11 cellular contexts compared by ENCODE assay signal in the genomic region with DNA sequence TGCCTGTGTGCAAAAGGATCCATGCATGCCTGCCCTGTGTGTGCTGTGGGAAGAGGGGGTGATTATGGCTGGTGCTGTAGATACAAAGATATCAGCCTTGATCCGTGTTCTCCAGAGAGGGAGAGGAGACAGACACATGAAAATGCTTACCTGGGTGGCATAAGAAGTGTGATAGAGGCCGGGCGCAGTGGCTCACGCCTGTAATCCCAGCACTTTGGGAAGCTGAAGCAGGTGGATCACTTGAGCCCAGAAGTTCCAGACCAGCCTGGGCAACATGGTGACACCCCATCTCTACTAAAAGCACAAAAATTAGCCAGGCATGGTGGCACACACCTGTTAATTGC. TPM values are rescaled to one million over a fixed set of nuclear protein-coding genes. Genes with fewer than 3 reads are reported as not detected.
A peak's percentile ranks its signal among the peaks of the same experiment; 100 is the strongest.
DNase-seq lines count a peak whose midpoint lies in the region; ATAC-seq and TF ChIP-seq lines count a peak whose summit lies in the region.
"Not testable (repeated sequence)": the region's sequence is repeated elsewhere in the genome, so short reads cannot be mapped to it uniquely, and the experiment has no call there.
"Had no signal": no experiment of that assay in that cellular context is flagged by ENCODE, and none has a peak within 500 bp of the region (broad histone marks: within the 10 kb centered on the region; RNA-seq: fewer than 3 reads in every experiment).

No MANE protein-coding gene starts in this region.

- peaks cover 88% of the 10 kb centered on the region for H3K4me1 ChIP-seq in CD4-positive, alpha-beta memory T cell (ENCODE audit: insufficient read depth, low read length)
- peaks cover 17 to 91% (median 71%) of the 10 kb centered on the region in 3 donors for H3K4me1 ChIP-seq in gastroesophageal sphincter
- H3K4me1 ChIP-seq in mucosa of rectum (ENCODE audit: control insufficient read depth in 2 of 2, insufficient read depth in 2 of 2, low read length in 2 of 2) = peaks cover 46 to 53% of the 10 kb centered on the region in 2 donors
- H3K4me1 ChIP-seq in skeletal muscle satellite cell (ENCODE audit: control insufficient read depth, insufficient read depth, low read length) = peaks cover 88% of the 10 kb centered on the region
- peaks cover 0 to 91% (median 73%) of the 10 kb centered on the region in 4 donors for H3K4me1 ChIP-seq in tibial nerve

- peak overlapping the region in 1 of 2 donors; percentile 13 for H3K4me3 ChIP-seq in CD4-positive, alpha-beta memory T cell (ENCODE audit: low read length in 2 of 2)
- not testable (repeated sequence) for H3K4me3 ChIP-seq in SK-N-MC; gastroesophageal sphincter; mucosa of rectum (ENCODE audit: low read length in 2 of 2); tibial nerve
- H3K4me3 ChIP-seq in skeletal muscle satellite cell (ENCODE audit: low read length) = peak overlapping the region; percentile 65

- H3K9me3 Mint-ChIP-seq in CD4-positive, alpha-beta memory T cell = peaks cover 0 to 11% (median 0%) of the 10 kb centered on the region in 8 donors
- H3K9me3 Mint-ChIP-seq in activated T-helper 2 cell treated with anti-CD3 and anti-CD28 coated beads, Interferon-gamma antibody, Interleukin-2, Interleukin-4, amounts not matched to agents 10 μg/mL and 5 μg/mL and 100 μg/mL, durations not matched to agents 14 hours and 24 hours and 36 hours = not testable (repeated sequence)

- H3K27ac ChIP-seq in CD4-positive, alpha-beta memory T cell (ENCODE audit: low read depth, low read length) = peak overlapping the region; percentile 98
- H3K27ac ChIP-seq in SK-N-MC = 0 out of 2 replicates have a peak overlapping the region, but pooled peaks have one; percentile 12
- peak overlapping the region; percentile 99 for H3K27ac ChIP-seq in caudate nucleus (ENCODE audit: low read depth, low read length)
- peak overlapping the region in 3 of 4 donors; percentile 96 to 99 (median 97) for H3K27ac ChIP-seq in gastroesophageal sphincter
- H3K27ac ChIP-seq in mucosa of rectum (ENCODE audit: low read depth in 2 of 2, low read length in 2 of 2) = peak overlapping the region; percentile 97 to 98
- H3K27ac ChIP-seq in tibial nerve = peak overlapping the region in 3 of 4 donors; percentile 100

- not testable (repeated sequence) for H3K27me3 ChIP-seq in CD4-positive, alpha-beta memory T cell (ENCODE audit: insufficient read depth, low read length); gastroesophageal sphincter; mucosa of rectum (ENCODE audit: control insufficient read depth in 2 of 2, insufficient read depth in 2 of 2, low read length in 2 of 2); skeletal muscle satellite cell (ENCODE audit: control insufficient read depth, insufficient read depth, low read length); tibial nerve

- ATAC-seq in gastroesophageal sphincter = not testable (repeated sequence)

- peak overlapping the region; percentile 82 for H3K4me2 ChIP-seq in skeletal muscle satellite cell (ENCODE audit: low read length)

- POLR2A ChIA-PET in CD4-positive, alpha-beta memory T cell (lab: Charles Lee; ENCODE audit: partially characterized antibody) = interaction anchor here (0.6 to 22.2 kb wide), 8 partner anchors 6 to 201 kb away, joined by 3 to 1564 read pairs (median 75); partner anchors contain the start of genes BTBD19, DYNLT4, HECTD3 and PLK3

- intact Hi-C loops in CD4-positive, alpha-beta memory T cell (cut with micrococcal nuclease); activated T-helper 2 cell treated with anti-CD3 and anti-CD28 coated beads, Interferon-gamma antibody, Interleukin-2, Interleukin-4, amounts not matched to agents 10 μg/mL and 5 μg/mL and 100 μg/mL, durations not matched to agents 14 hours and 24 hours and 36 hours (cut with micrococcal nuclease): not testable (repeated sequence)

- TF ChIP-seq POLR2A in gastroesophageal sphincter (IDR thresholded peaks at IDR 0.05); tibial nerve (IDR thresholded peaks at IDR 0.05): not testable (repeated sequence)

- peak overlapping the region in 6 of 8 donors; percentile 43 to 80 (median 70) for H3K4me3 Mint-ChIP-seq in CD4-positive, alpha-beta memory T cell
- H3K4me3 Mint-ChIP-seq in activated T-helper 2 cell treated with anti-CD3 and anti-CD28 coated beads, Interferon-gamma antibody, Interleukin-2, Interleukin-4, amounts not matched to agents 10 μg/mL and 5 μg/mL and 100 μg/mL, durations not matched to agents 14 hours and 24 hours and 36 hours (ENCODE audit: low read depth) = not testable (repeated sequence)

- TF ChIP-seq EP300 in gastroesophageal sphincter (IDR thresholded peaks at IDR 0.05); tibial nerve (IDR thresholded peaks at IDR 0.05): not testable (repeated sequence)

- H3K27ac Mint-ChIP-seq in CD4-positive, alpha-beta memory T cell = peak overlapping the region; percentile 98 to 100 (median 99)
- H3K27ac Mint-ChIP-seq in activated T-helper 2 cell treated with anti-CD3 and anti-CD28 coated beads, Interferon-gamma antibody, Interleukin-2, Interleukin-4, amounts not matched to agents 10 μg/mL and 5 μg/mL and 100 μg/mL, durations not matched to agents 14 hours and 24 hours and 36 hours = peak overlapping the region; percentile 99

- H3K4me1 Mint-ChIP-seq in CD4-positive, alpha-beta memory T cell = peaks cover 50 to 89% (median 70%) of the 10 kb centered on the region in 4 donors
- H3K4me1 Mint-ChIP-seq in activated T-helper 2 cell treated with anti-CD3 and anti-CD28 coated beads, Interferon-gamma antibody, Interleukin-2, Interleukin-4, amounts not matched to agents 10 μg/mL and 5 μg/mL and 100 μg/mL, durations not matched to agents 14 hours and 24 hours and 36 hours (ENCODE audit: low read depth) = peaks cover 64% of the 10 kb centered on the region

- H3K9me3 ChIP-seq in CD4-positive, alpha-beta memory T cell (ENCODE audit: control insufficient read depth in 1 of 2, low read length in 2 of 2); SK-N-MC (ENCODE audit: low read depth, low read length); gastroesophageal sphincter; mucosa of rectum (ENCODE audit: control insufficient read depth in 2 of 2, low read length in 2 of 2); skeletal muscle satellite cell (replicated peaks; ENCODE audit: low read length); tibial nerve: not testable (repeated sequence)

- not testable (repeated sequence) for H3K9ac ChIP-seq in SK-N-MC (ENCODE audit: insufficient read length)
- H3K9ac ChIP-seq in mucosa of rectum (ENCODE audit: low read depth in 1 of 2, low read length in 2 of 2) (peak overlapping the region; percentile 23 to 41), skeletal muscle satellite cell (ENCODE audit: low read depth, low read length) (peak overlapping the region; percentile 97)

- CTCF ChIA-PET in CD4-positive, alpha-beta memory T cell (lab: Charles Lee; ENCODE audit: partially characterized antibody) = interaction anchor here (3.0 to 13.0 kb wide), 5 partner anchors 10 to 81 kb away, joined by 15 to 174 read pairs (median 25); partner anchors contain the start of genes PLK3 and RNU5D-1

- H3K27me3 Mint-ChIP-seq in CD4-positive, alpha-beta memory T cell; activated T-helper 2 cell treated with anti-CD3 and anti-CD28 coated beads, Interferon-gamma antibody, Interleukin-2, Interleukin-4, amounts not matched to agents 10 μg/mL and 5 μg/mL and 100 μg/mL, durations not matched to agents 14 hours and 24 hours and 36 hours (ENCODE audit: low read depth): not testable (repeated sequence)

- 57% methylated on average over 1 of the region's 4 CpGs; no CpG with 5 or more reads in 1 of the 2 donors for WGBS in gastroesophageal sphincter (ENCODE audit: low coverage in 1 of 2), 2 donors
- 94 to 95% methylated on average over 4 of the region's 4 CpGs for WGBS in tibial nerve, 2 donors

- peaks cover 8 to 31% of the 10 kb centered on the region in 2 donors for H3K36me3 Mint-ChIP-seq in CD4-positive, alpha-beta memory T cell
- H3K36me3 Mint-ChIP-seq in activated T-helper 2 cell treated with anti-CD3 and anti-CD28 coated beads, Interferon-gamma antibody, Interleukin-2, Interleukin-4, amounts not matched to agents 10 μg/mL and 5 μg/mL and 100 μg/mL, durations not matched to agents 14 hours and 24 hours and 36 hours (ENCODE audit: low read depth) = peaks cover 74% of the 10 kb centered on the region

- DNase-seq in CD4-positive, alpha-beta memory T cell = peak in 2 of 5 donors; percentile 15 to 27
- not testable (repeated sequence) for DNase-seq in SK-N-MC (ENCODE audit: low read depth, low spot score); activated T-helper 2 cell treated with anti-CD3 and anti-CD28 coated beads, Interferon-gamma antibody, Interleukin-2, Interleukin-4, amounts not matched to agents 10 μg/mL and 5 μg/mL and 100 μg/mL, durations not matched to agents 14 hours and 24 hours and 36 hours (ENCODE audit: low spot score); caudate nucleus (lab: John Stamatoyannopoulos, UW)
- peak in 1 of 2 donors; percentile 6 for DNase-seq in tibial nerve (ENCODE audit: low spot score in 2 of 2)

- TF ChIP-seq CTCF in gastroesophageal sphincter (IDR thresholded peaks at IDR 0.05); tibial nerve (IDR thresholded peaks at IDR 0.05): not testable (repeated sequence)

- H3K36me3 ChIP-seq in CD4-positive, alpha-beta memory T cell (ENCODE audit: insufficient read depth, low read length); SK-N-MC (ENCODE audit: insufficient read depth, low read length); gastroesophageal sphincter; mucosa of rectum (ENCODE audit: control insufficient read depth in 2 of 2, insufficient read depth in 2 of 2, low read length in 2 of 2); tibial nerve: not testable (repeated sequence)
- H3K36me3 ChIP-seq in skeletal muscle satellite cell (ENCODE audit: insufficient read depth, low read length) = peaks cover 26% of the 10 kb centered on the region

RNA-seq across cellular contexts. Expression of gene BTBD19, which starts 2.4 kb away (rescaled TPM):
- 10 to 100 TPM; 14.8 to 16.8 TPM for total RNA-seq in CD4-positive, alpha-beta memory T cell
- under 1 TPM; 0.25 to 0.26 TPM for polyA plus RNA-seq in CD4-positive, alpha-beta memory T cell
- 17.0 and 19.8 TPM in 2 replicates for total RNA-seq in activated T-helper 2 cell treated with anti-CD3 and anti-CD28 coated beads, Interferon-gamma antibody, Interleukin-2, Interleukin-4, amounts not matched to agents 10 μg/mL and 5 μg/mL and 100 μg/mL, durations not matched to agents 14 hours and 24 hours and 36 hours
- total RNA-seq in gastroesophageal sphincter (10 to 100 TPM in 1 of 4 donors, 1 to 10 TPM in 2, under 1 TPM in 1; 0.22 to 12.1 (median 5.6) TPM), tibial nerve (10 to 100 TPM; 14.9 to 50.0 (median 25.5) TPM)
- 3.5 and 3.7 TPM in 2 replicates for total RNA-seq in skeletal muscle satellite cell (2012; rRNA removed)

RNA-seq across cellular contexts. Expression of gene DYNLT4, which starts 3.6 kb away (rescaled TPM):
- under 1 TPM in 1 of 2 experiments, not detected in 1; 0.47 TPM for total RNA-seq in CD4-positive, alpha-beta memory T cell
- polyA plus RNA-seq in CD4-positive, alpha-beta memory T cell = 1 to 10 TPM; 1.0 to 1.6 TPM
- total RNA-seq in activated T-helper 2 cell treated with anti-CD3 and anti-CD28 coated beads, Interferon-gamma antibody, Interleukin-2, Interleukin-4, amounts not matched to agents 10 μg/mL and 5 μg/mL and 100 μg/mL, durations not matched to agents 14 hours and 24 hours and 36 hours = 0.32 TPM in 1 of 2 replicates, not detected in the other
- total RNA-seq in gastroesophageal sphincter = 1 to 10 TPM in 1 of 4 donors, not detected in 3; 1.4 TPM
- total RNA-seq in skeletal muscle satellite cell (2012; rRNA removed) = not detected in 2 replicates
- total RNA-seq in tibial nerve = 1 to 10 TPM in 2 of 4 donors, not detected in 2; 2.5 to 3.3 TPM
- total RNA-seq: Daoy, mesenteric fat pad, SJSA1 had no signal

RNA-seq across cellular contexts. Expression of gene PLK3, which starts 10.6 kb away (rescaled TPM):
- 100 to 1,000 TPM; 151 to 153 TPM for total RNA-seq in CD4-positive, alpha-beta memory T cell
- 10 to 100 TPM; 37.3 to 43.7 TPM for polyA plus RNA-seq in CD4-positive, alpha-beta memory T cell
- 128 and 135 TPM in 2 replicates for total RNA-seq in activated T-helper 2 cell treated with anti-CD3 and anti-CD28 coated beads, Interferon-gamma antibody, Interleukin-2, Interleukin-4, amounts not matched to agents 10 μg/mL and 5 μg/mL and 100 μg/mL, durations not matched to agents 14 hours and 24 hours and 36 hours
- total RNA-seq in gastroesophageal sphincter (10 to 100 TPM in 3 of 4 donors, 1 to 10 TPM in 1; 9.4 to 31.2 (median 12.0) TPM), tibial nerve (10 to 100 TPM; 10.6 to 29.3 (median 26.3) TPM)
- 25.1 and 31.4 TPM in 2 replicates for total RNA-seq in skeletal muscle satellite cell (2012; rRNA removed)

RNA-seq across cellular contexts. Expression of gene BEST4, which starts 22.8 kb away (rescaled TPM):
- 1 to 10 TPM; 1.2 to 1.6 TPM for total RNA-seq in CD4-positive, alpha-beta memory T cell
- polyA plus RNA-seq in CD4-positive, alpha-beta memory T cell = under 1 TPM in 1 of 2 donors, not detected in 1; 0.20 TPM
- total RNA-seq in activated T-helper 2 cell treated with anti-CD3 and anti-CD28 coated beads, Interferon-gamma antibody, Interleukin-2, Interleukin-4, amounts not matched to agents 10 μg/mL and 5 μg/mL and 100 μg/mL, durations not matched to agents 14 hours and 24 hours and 36 hours = 0.91 and 1.7 TPM in 2 replicates
- under 1 TPM in 2 of 4 donors, not detected in 2; 0.15 to 0.31 TPM for total RNA-seq in gastroesophageal sphincter
- total RNA-seq in skeletal muscle satellite cell (2012; rRNA removed) = 0.25 TPM in 1 of 2 replicates, not detected in the other
- under 1 TPM in 2 of 4 donors, not detected in 2; 0.21 to 0.98 TPM for total RNA-seq in tibial nerve
- total RNA-seq: Daoy, SJSA1 had no signal

RNA-seq across cellular contexts. Expression of gene PTCH2, which starts 32.3 kb away (rescaled TPM):
- total RNA-seq in CD4-positive, alpha-beta memory T cell = 1 to 10 TPM; 1.3 to 1.4 TPM
- polyA plus RNA-seq in CD4-positive, alpha-beta memory T cell = under 1 TPM in 1 of 2 donors, not detected in 1; 0.20 TPM
- 0.59 and 0.74 TPM in 2 replicates for total RNA-seq in activated T-helper 2 cell treated with anti-CD3 and anti-CD28 coated beads, Interferon-gamma antibody, Interleukin-2, Interleukin-4, amounts not matched to agents 10 μg/mL and 5 μg/mL and 100 μg/mL, durations not matched to agents 14 hours and 24 hours and 36 hours
- total RNA-seq in gastroesophageal sphincter (1 to 10 TPM in 2 of 4 donors, under 1 TPM in 2; 0.54 to 1.9 (median 1.1) TPM), tibial nerve (10 to 100 TPM in 2 of 4 donors, 1 to 10 TPM in 2; 6.6 to 13.4 (median 9.9) TPM)
- under 0.01 and 0.25 TPM in 2 replicates for total RNA-seq in skeletal muscle satellite cell (2012; rRNA removed)

Comparison
In these comparisons a context has a peak if more than half of its experiments do, and no peak if none do; other contexts are left out.
1. H3K27ac ChIP-seq: peak in every context shown above with its lines; median percentile 100 in tibial nerve; 99 in caudate nucleus; 98 in CD4-positive, alpha-beta memory T cell; 98 in mucosa of rectum; 97 in gastroesophageal sphincter; 12 in SK-N-MC.